ENCODE assay signal across 21 cellular contexts in the genomic region with DNA sequence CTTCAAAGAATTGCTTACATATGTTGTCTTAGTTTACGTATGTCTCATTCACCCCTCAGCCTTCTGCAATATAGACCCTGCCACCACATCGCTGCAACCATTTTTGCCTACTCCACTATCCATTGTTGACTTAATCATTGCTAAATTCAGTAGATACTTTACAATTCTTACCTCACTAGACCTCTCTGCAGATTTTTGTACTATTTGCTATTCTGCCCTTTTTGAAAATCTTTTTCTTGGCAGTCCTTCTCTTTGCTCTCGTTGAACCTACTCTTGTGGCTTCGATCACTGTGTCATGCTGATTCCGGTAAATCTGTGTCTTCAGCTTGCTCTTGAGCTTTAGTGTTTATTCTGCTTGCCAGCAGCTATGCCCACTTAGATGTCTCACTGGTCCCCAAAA.
DNase-seq lines count a peak whose midpoint lies in the region; ATAC-seq and TF ChIP-seq lines count a peak whose summit lies in the region.
"Had no signal": no experiment of that assay in that cellular context is flagged by ENCODE, and none has a peak within 500 bp of the region (broad histone marks: within the 10 kb centered on the region; RNA-seq: fewer than 3 reads in every experiment).

No MANE protein-coding gene starts in this region.

- H2BK120ac ChIP-seq in trophoblast cell (ENCODE audit: insufficient read depth, low read length, poor library complexity), result no peak overlapping the region

- H3K27ac ChIP-seq in left lung, result no peak overlapping the region
- no peak overlapping the region for H3K27ac ChIP-seq in trophoblast cell (ENCODE audit: low read depth, low read length)
- H3K27ac ChIP-seq: A549; BLaER1 treated with 17β-estradiol and CSF1 and Interleukin-3, amounts not matched to agents 10 nM and 100 nM had no signal

- H3K9ac ChIP-seq in endocrine pancreas (ENCODE audit: control insufficient read depth, insufficient read depth, low read length), result no peak overlapping the region
- H3K9ac ChIP-seq in trophoblast cell (ENCODE audit: low read length), result no peak overlapping the region
- H3K9ac ChIP-seq: BLaER1 treated with 17β-estradiol and CSF1 and Interleukin-3, amounts not matched to agents 10 nM and 100 nM had no signal

- in situ Hi-C loops in G401 (cut with HindIII; ENCODE audit: low sequenced_read_pairs), result no loop called here

- DNase-seq in G401 (ENCODE audit: low spot score) (peak; percentile 42), left lung (no peak), trophoblast cell (no peak), NCI-H2227 treated with DMSO at 0.1 percent for 48 hours (lab: John Stamatoyannopoulos, UW) (no peak), GM20000 (ENCODE audit: low spot score) (no peak)
- no peak for DNase-seq in stimulated activated CD4-positive, alpha-beta T cell treated with anti-CD3 and anti-CD28 coated beads, Interleukin-1b, Interleukin-23, amount 100 ng/mL, for 48 hours
- DNase-seq: 8988T; ACHN; AML-193; BE2C; CD4-positive, alpha-beta T cell; CD8-positive, alpha-beta memory T cell; DMS 273 treated with DMSO at 0.1 percent for 48 hours; DMS79; EL; GF-D8; H7; HCEC 1CT had no signal

- H3K18ac ChIP-seq in trophoblast cell (ENCODE audit: low read length), result no peak overlapping the region

- no peaks in the 10 kb centered on the region for H3K79me2 ChIP-seq in trophoblast cell (ENCODE audit: control insufficient read depth, insufficient read depth, low read length, poor library complexity)

- peak; percentile 19 for ATAC-seq in left lung
- ATAC-seq: A549 had no signal

- no peak overlapping the region for H2BK5ac ChIP-seq in trophoblast cell (ENCODE audit: low read depth, low read length, poor library complexity)

- H4K8ac ChIP-seq in trophoblast cell (ENCODE audit: low read depth, low read length), result no peak overlapping the region

- no peak overlapping the region for H2AK5ac ChIP-seq in trophoblast cell (ENCODE audit: low read length)

- peaks cover 3% of the 10 kb centered on the region for H3K4me1 ChIP-seq in endocrine pancreas (ENCODE audit: control insufficient read depth, insufficient read depth, low read length)
- no peaks in the 10 kb centered on the region for H3K4me1 ChIP-seq in left lung
- no peaks in the 10 kb centered on the region for H3K4me1 ChIP-seq in trophoblast cell (ENCODE audit: control insufficient read depth in 1 of 2, insufficient read depth in 2 of 2, low read length in 2 of 2)
- H3K4me1 ChIP-seq: A549, BE2C had no signal

- H3K9me3 ChIP-seq in endocrine pancreas (ENCODE audit: control insufficient read depth, low read length) (no peaks in the 10 kb centered on the region), left lung (no peaks in the 10 kb centered on the region), trophoblast cell (ENCODE audit: insufficient read depth, low read depth, low read length) (no peaks in the 10 kb centered on the region)
- H3K9me3 ChIP-seq: A549, BE2C had no signal

- TF ChIP-seq CTCF in left lung (IDR thresholded peaks at IDR 0.05), result no peak
- TF ChIP-seq CTCF in GM20000 (IDR thresholded peaks at IDR 0.05; ENCODE audit: extremely low read depth, missing control alignments), result no peak

- H3K27me3 ChIP-seq in endocrine pancreas (ENCODE audit: control insufficient read depth, insufficient read depth, low read length), result no peaks in the 10 kb centered on the region
- no peaks in the 10 kb centered on the region for H3K27me3 ChIP-seq in left lung
- no peaks in the 10 kb centered on the region for H3K27me3 ChIP-seq in trophoblast cell (ENCODE audit: insufficient read depth, low read length)
- H3K27me3 ChIP-seq: BE2C; BLaER1 treated with 17β-estradiol and CSF1 and Interleukin-3, amounts not matched to agents 10 nM and 100 nM had no signal

- no peak overlapping the region for H2BK12ac ChIP-seq in trophoblast cell (ENCODE audit: low read length)

- no peaks in the 10 kb centered on the region for H3K36me3 ChIP-seq in endocrine pancreas (ENCODE audit: control insufficient read depth, insufficient read depth, low read length)
- no peaks in the 10 kb centered on the region for H3K36me3 ChIP-seq in left lung
- no peaks in the 10 kb centered on the region for H3K36me3 ChIP-seq in trophoblast cell (ENCODE audit: control insufficient read depth in 1 of 2, insufficient read depth in 2 of 2, low read length in 2 of 2)
- H3K36me3 ChIP-seq: BE2C had no signal

- H3K14ac ChIP-seq in trophoblast cell (ENCODE audit: low read length), result no peak overlapping the region

- H3K4me3 ChIP-seq in endocrine pancreas (ENCODE audit: control insufficient read depth, insufficient read depth, low read length) (peak overlapping the region; percentile 20), left lung (no peak overlapping the region), trophoblast cell (ENCODE audit: low read depth, low read length) (no peak overlapping the region)
- H3K4me3 ChIP-seq: A549; BLaER1 treated with 17β-estradiol and CSF1 and Interleukin-3, amounts not matched to agents 10 nM and 100 nM had no signal

- no CpG with 5 or more reads among the region's 5 CpGs for WGBS in trophoblast cell (ENCODE audit: extremely low coverage, insufficient coverage, insufficient read length)

- no peaks in the 10 kb centered on the region for H3K79me1 ChIP-seq in trophoblast cell (ENCODE audit: low read length)

- no peak overlapping the region for H3K4ac ChIP-seq in trophoblast cell (ENCODE audit: low read depth, low read length)

- H4K91ac ChIP-seq in trophoblast cell (ENCODE audit: low read depth, low read length), result no peak overlapping the region

- H4K12ac ChIP-seq in trophoblast cell (ENCODE audit: low read depth, low read length), result no peak overlapping the region

- intact Hi-C loops in left lung (cut with DNase I), result no loop called here

- no peak overlapping the region for H2AFZ ChIP-seq in trophoblast cell (ENCODE audit: insufficient read depth, low read length, poor library complexity)

- peak overlapping the region; percentile 92 for H3K23ac ChIP-seq in trophoblast cell (ENCODE audit: low read length)

- no peak overlapping the region for H3K4me2 ChIP-seq in trophoblast cell (ENCODE audit: low read length)
- H3K4me2 ChIP-seq: A549; BLaER1 treated with 17β-estradiol and CSF1 and Interleukin-3, amounts not matched to agents 10 nM and 100 nM had no signal
